In the genomic region with DNA sequence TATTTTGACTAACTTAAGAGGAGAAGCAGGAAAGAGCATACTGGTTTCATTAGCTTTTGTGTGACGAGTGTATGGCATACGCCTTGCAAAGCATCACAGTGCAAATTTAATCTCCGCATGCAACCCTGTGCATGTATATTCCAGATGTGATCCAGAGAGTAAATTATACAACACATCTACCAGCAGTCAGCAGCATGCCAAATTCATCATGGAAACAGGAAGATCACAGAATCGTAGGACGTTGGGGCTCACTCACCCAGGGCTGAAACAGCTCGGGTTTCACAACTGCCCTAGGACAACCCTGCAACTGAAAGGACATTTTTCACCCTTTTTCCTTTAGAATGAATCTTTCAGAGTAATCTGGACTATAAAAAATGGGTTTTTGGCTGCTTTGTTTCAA, we compare ENCODE assay signal across 36 cellular contexts. TPM values are rescaled to one million over a fixed set of nuclear protein-coding genes. Genes with fewer than 3 reads are reported as not detected.
"Had no signal": no experiment of that assay in that cellular context is flagged by ENCODE, and none has a peak within 500 bp of the region (broad histone marks: within the 10 kb centered on the region; RNA-seq: fewer than 3 reads in every experiment).

No MANE protein-coding gene starts in this region.

- H3K9me3 ChIP-seq: ascending aorta, breast epithelium, esophagus squamous epithelium, gastrocnemius medialis, heart left ventricle had no signal

- H3K36me3 Mint-ChIP-seq: activated naive CD4-positive, alpha-beta T cell treated with anti-CD3 and anti-CD28 coated beads, Interleukin-2, amount 50 U/mL, for 24 hours; activated naive CD8-positive, alpha-beta T cell treated with anti-CD3 and anti-CD28 coated beads, Interleukin-2, amount 10 ng/mL, durations not matched to agents 7 days and 5 days had no signal

- H3K27ac ChIP-seq: ascending aorta, breast epithelium, cardiac muscle cell, coronary artery, dorsolateral prefrontal cortex, epithelial cell of prostate, esophagus squamous epithelium, foreskin keratinocyte, gastrocnemius medialis, WERI-Rb-1 had no signal

- H3K27me3 ChIP-seq: ascending aorta, breast epithelium, cardiac muscle cell, dorsolateral prefrontal cortex, esophagus squamous epithelium, foreskin keratinocyte, gastrocnemius medialis, heart left ventricle had no signal

- ATAC-seq: activated CD4-positive, CD25-positive, alpha-beta regulatory T cell treated with anti-CD3 and anti-CD28 coated beads, Interleukin-2, amount 50 U/mL, for 24 hours; activated CD8-positive, alpha-beta T cell treated with anti-CD3 and anti-CD28 coated beads for 36 hours; activated T-cell treated with anti-CD3 and anti-CD28 coated beads, Interleukin-2, amount 50 U/mL, for 4 hours; activated T-helper 17 cell treated with anti-CD3 and anti-CD28 coated beads, Interleukin-2, amount 50 U/mL, for 72 hours; foreskin keratinocyte; gastrocnemius medialis; T-helper 17 cell had no signal

- DNase-seq: activated B cell treated with CpG ODN at 0.5 μM for 24 hours; activated CD4-positive, alpha-beta T cell treated with anti-CD3 and anti-CD28 coated beads for 48 hours; activated CD4-positive, alpha-beta T cell treated with anti-CD3 and anti-CD28 coated beads, Interleukin-2, amount 50 U/mL, for 1 hour; activated CD4-positive, alpha-beta T cell treated with anti-CD3 and anti-CD28 coated beads, Interleukin-2, amount 50 U/mL, for 48 hours; activated CD8-positive, alpha-beta memory T cell treated with anti-CD3 and anti-CD28 coated beads for 24 hours; activated CD8-positive, alpha-beta T cell treated with anti-CD3 and anti-CD28 coated beads for 36 hours; activated effector memory CD4-positive, alpha-beta T cell treated with Interleukin-2 at 50 U/mL for 16 hours; activated gamma-delta T cell treated with Interleukin-2 at 50 U/mL for 16 hours; activated naive CD4-positive, alpha-beta T cell treated with Interleukin-2 at 50 U/mL for 16 hours; activated naive CD8-positive, alpha-beta T cell treated with anti-CD3 and anti-CD28 coated beads, Interleukin-2, amount 10 ng/mL, durations not matched to agents 7 days and 5 days; activated T-cell treated with anti-CD3 and anti-CD28 coated beads, Interleukin-2, amount 50 U/mL, for 4 hours; central memory CD4-positive, alpha-beta T cell; cerebellar nuclear complex; dorsolateral prefrontal cortex; effector memory CD4-positive, alpha-beta T cell; endodermal cell; esophagus squamous epithelium; foreskin keratinocyte; gastrocnemius medialis; glutamatergic neuron; T-helper 1 cell; T-helper 17 cell; T1000; WERI-Rb-1 had no signal

- H3K4me1 ChIP-seq: ascending aorta, breast epithelium, esophagus squamous epithelium, foreskin keratinocyte, gastrocnemius medialis had no signal

- H3K27ac Mint-ChIP-seq: activated B cell treated with CpG ODN at 0.5 μM for 24 hours; activated CD8-positive, alpha-beta T cell treated with anti-CD3 and anti-CD28 coated beads for 36 hours; activated naive CD4-positive, alpha-beta T cell treated with anti-CD3 and anti-CD28 coated beads, Interleukin-2, amount 50 U/mL, for 24 hours; activated naive CD8-positive, alpha-beta T cell treated with anti-CD3 and anti-CD28 coated beads, Interleukin-2, amount 10 ng/mL, durations not matched to agents 7 days and 5 days; activated T-helper 17 cell treated with anti-CD3 and anti-CD28 coated beads, Interleukin-2, amount 50 U/mL, for 72 hours; brain; dendritic cell treated with granulocyte-macrophage colony-stimulating factor and Interleukin-4, amounts not matched to agents 40 ng/mL and 50 ng/mL, for 4 days; endodermal cell; T-helper 17 cell; T-helper 2 cell treated with Interferon-gamma antibody and Interleukin-4, amounts not matched to agents 5 μg/mL and 100 μg/mL, for 36 hours had no signal

- H3K4me3 ChIP-seq: ascending aorta, breast epithelium, cardiac muscle cell, coronary artery, dorsolateral prefrontal cortex, esophagus squamous epithelium, gastrocnemius medialis, heart left ventricle had no signal

- H3K4me3 Mint-ChIP-seq: activated B cell treated with CpG ODN at 0.5 μM for 24 hours; activated CD8-positive, alpha-beta T cell treated with anti-CD3 and anti-CD28 coated beads for 36 hours; activated naive CD4-positive, alpha-beta T cell treated with anti-CD3 and anti-CD28 coated beads, Interleukin-2, amount 50 U/mL, for 24 hours; activated naive CD8-positive, alpha-beta T cell treated with anti-CD3 and anti-CD28 coated beads, Interleukin-2, amount 10 ng/mL, durations not matched to agents 7 days and 5 days; activated T-cell treated with anti-CD3 and anti-CD28 coated beads, Interleukin-2, amount 50 U/mL, for 4 hours; activated T-helper 17 cell treated with anti-CD3 and anti-CD28 coated beads, Interleukin-2, amount 50 U/mL, for 72 hours; brain; dendritic cell treated with granulocyte-macrophage colony-stimulating factor and Interleukin-4, amounts not matched to agents 40 ng/mL and 50 ng/mL, for 4 days; endodermal cell; T-helper 17 cell; T-helper 2 cell treated with Interferon-gamma antibody and Interleukin-4, amounts not matched to agents 5 μg/mL and 100 μg/mL, for 36 hours had no signal

- H3K27me3 Mint-ChIP-seq: activated B cell treated with CpG ODN at 0.5 μM for 24 hours; activated CD8-positive, alpha-beta T cell treated with anti-CD3 and anti-CD28 coated beads for 36 hours; activated naive CD4-positive, alpha-beta T cell treated with anti-CD3 and anti-CD28 coated beads, Interleukin-2, amount 50 U/mL, for 24 hours; activated naive CD8-positive, alpha-beta T cell treated with anti-CD3 and anti-CD28 coated beads, Interleukin-2, amount 10 ng/mL, durations not matched to agents 7 days and 5 days; activated T-helper 17 cell treated with anti-CD3 and anti-CD28 coated beads, Interleukin-2, amount 50 U/mL, for 72 hours; brain; dendritic cell treated with granulocyte-macrophage colony-stimulating factor and Interleukin-4, amounts not matched to agents 40 ng/mL and 50 ng/mL, for 4 days; T-helper 17 cell had no signal

- H3K4me1 Mint-ChIP-seq: activated B cell treated with CpG ODN at 0.5 μM for 24 hours; activated naive CD4-positive, alpha-beta T cell treated with anti-CD3 and anti-CD28 coated beads, Interleukin-2, amount 50 U/mL, for 24 hours; activated naive CD8-positive, alpha-beta T cell treated with anti-CD3 and anti-CD28 coated beads, Interleukin-2, amount 10 ng/mL, durations not matched to agents 7 days and 5 days; activated T-helper 17 cell treated with anti-CD3 and anti-CD28 coated beads, Interleukin-2, amount 50 U/mL, for 72 hours; T-helper 17 cell had no signal

- H3K9me3 Mint-ChIP-seq: activated B cell treated with CpG ODN at 0.5 μM for 24 hours; activated naive CD8-positive, alpha-beta T cell treated with anti-CD3 and anti-CD28 coated beads, Interleukin-2, amount 10 ng/mL, durations not matched to agents 7 days and 5 days; endodermal cell; T-helper 2 cell treated with Interferon-gamma antibody and Interleukin-4, amounts not matched to agents 5 μg/mL and 100 μg/mL, for 36 hours had no signal

- H3K36me3 ChIP-seq: breast epithelium, WERI-Rb-1 had no signal

RNA-seq across cellular contexts. Expression of a gene that starts 53.3 kb away (rescaled TPM):
- total RNA-seq: activated B cell treated with CpG ODN at 0.5 μM for 24 hours; activated CD8-positive, alpha-beta T cell treated with anti-CD3 and anti-CD28 coated beads for 36 hours; activated naive CD8-positive, alpha-beta T cell treated with anti-CD3 and anti-CD28 coated beads, Interleukin-2, amount 10 ng/mL, durations not matched to agents 7 days and 5 days; activated T-helper 17 cell treated with anti-CD3 and anti-CD28 coated beads, Interleukin-2, amount 50 U/mL, for 72 hours; T-helper 17 cell had no signal
